In the genomic region with DNA sequence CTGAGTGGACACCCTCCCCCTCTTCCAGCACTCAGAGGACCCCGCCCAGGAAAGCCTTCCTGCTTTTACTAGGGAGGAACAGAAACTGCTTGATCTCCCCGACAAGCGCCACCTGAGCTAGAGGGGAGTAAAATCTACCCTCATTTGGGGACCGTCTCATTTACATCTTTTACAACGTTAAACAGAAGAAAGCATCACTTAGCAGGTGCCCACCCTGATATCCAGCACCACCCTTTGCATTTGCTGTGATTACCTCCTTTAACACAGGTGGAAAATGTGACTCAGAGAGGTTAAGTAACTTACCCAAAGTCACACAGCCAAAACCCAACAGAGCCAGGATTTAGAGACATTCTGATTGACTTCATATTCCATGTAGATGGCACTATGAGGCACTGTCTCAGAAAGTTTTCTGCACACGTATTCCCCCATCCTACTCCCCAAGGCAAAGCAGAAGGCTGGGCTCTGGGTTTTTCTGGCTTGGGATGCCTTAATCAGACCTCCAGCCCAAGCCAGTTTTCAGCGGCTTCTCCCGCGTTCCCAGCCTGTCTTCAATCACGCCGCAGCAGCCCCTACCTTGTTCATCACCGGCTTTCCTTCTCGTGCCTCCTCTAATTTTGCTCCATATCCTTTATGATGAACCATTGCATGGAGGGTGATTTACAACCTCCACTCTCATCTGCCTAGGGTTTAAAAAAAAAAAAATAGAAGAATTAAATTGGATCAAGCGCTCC, we compare ENCODE assay signal across 13 cellular contexts.
DNase-seq lines count a peak whose midpoint lies in the region; ATAC-seq and TF ChIP-seq lines count a peak whose summit lies in the region.
"Had no signal": no experiment of that assay in that cellular context is flagged by ENCODE, and none has a peak within 500 bp of the region (broad histone marks: within the 10 kb centered on the region; RNA-seq: fewer than 3 reads in every experiment).

No MANE protein-coding gene starts in this region.

- H3K9ac ChIP-seq in HUES6 (ENCODE audit: low read length): no peak overlapping the region

- H3K4me1 ChIP-seq in HUES6 (ENCODE audit: control insufficient read depth, insufficient read depth, low read length) (peaks cover 5% of the 10 kb centered on the region), neutrophil (ENCODE audit: control insufficient read depth in 1 of 2, insufficient read depth in 1 of 2, low read depth in 1 of 2, low read length in 1 of 2) (peaks cover 48 to 53% of the 10 kb centered on the region in 2 experiments)

- H3K27me3 ChIP-seq in HUES6 (ENCODE audit: control insufficient read depth, insufficient read depth, low read length) (peaks cover 39% of the 10 kb centered on the region), neutrophil (no peaks in the 10 kb centered on the region)
- H3K27me3 ChIP-seq: MG63, vagina had no signal

- H3K27ac ChIP-seq in HUES6 (ENCODE audit: low read depth, low read length) (no peak overlapping the region), neutrophil (peak overlapping the region; percentile 96)
- H3K27ac ChIP-seq: PC-9, vagina had no signal

- no peaks in the 10 kb centered on the region for H3K9me3 ChIP-seq in HUES6 (ENCODE audit: control insufficient read depth, insufficient read depth, low read depth, low read length)
- no peaks in the 10 kb centered on the region for H3K9me3 ChIP-seq in neutrophil
- H3K9me3 ChIP-seq: MG63, vagina had no signal

- H3K4me1 Mint-ChIP-seq in activated CD8-positive, alpha-beta T cell treated with anti-CD3 and anti-CD28 coated beads for 36 hours (ENCODE audit: low read depth): peaks cover 26% of the 10 kb centered on the region
- H3K4me1 Mint-ChIP-seq in activated CD8-positive, alpha-beta T cell treated with anti-CD3 and anti-CD28 coated beads, Interleukin-2, amount 10 ng/mL, durations not matched to agents 7 days and 5 days (ENCODE audit: low read depth): peaks cover 27% of the 10 kb centered on the region
- H3K4me1 Mint-ChIP-seq in dendritic cell treated with granulocyte-macrophage colony-stimulating factor and Interleukin-4, amounts not matched to agents 40 ng/mL and 50 ng/mL, for 4 days (ENCODE audit: low read depth): peaks cover 64% of the 10 kb centered on the region

- DNase-seq in activated CD8-positive, alpha-beta T cell treated with anti-CD3 and anti-CD28 coated beads for 36 hours: no peak
- no peak for DNase-seq in activated CD8-positive, alpha-beta T cell treated with anti-CD3 and anti-CD28 coated beads, Interleukin-2, amount 10 ng/mL, durations not matched to agents 7 days and 5 days
- DNase-seq in SKM-1 (lab: John Stamatoyannopoulos, UW; ENCODE audit: unreplicated experiment): no peak
- DNase-seq in KG1 (lab: John Stamatoyannopoulos, UW): no peak
- DNase-seq: ACHN, amniotic stem cell, MG63, PC-9 had no signal

- intact Hi-C loops in activated CD8-positive, alpha-beta T cell treated with anti-CD3 and anti-CD28 coated beads for 36 hours (cut with micrococcal nuclease): no loop called here
- intact Hi-C loops in dendritic cell treated with granulocyte-macrophage colony-stimulating factor and Interleukin-4, amounts not matched to agents 40 ng/mL and 50 ng/mL, for 4 days (cut with micrococcal nuclease): loop anchor here (1.0 to 5.0 kb wide), 3 partner anchors 17 to 192 kb away; no protein-coding TSS in a partner anchor

- ATAC-seq in activated CD8-positive, alpha-beta T cell treated with anti-CD3 and anti-CD28 coated beads for 36 hours: no peak
- no peak for ATAC-seq in activated CD8-positive, alpha-beta T cell treated with anti-CD3 and anti-CD28 coated beads, Interleukin-2, amount 10 ng/mL, durations not matched to agents 7 days and 5 days
- no peak for ATAC-seq in HG03108 (IDR thresholded peaks at IDR 0.05; ENCODE audit: unreplicated experiment)

- peaks cover 12% of the 10 kb centered on the region for H3K27me3 Mint-ChIP-seq in activated CD8-positive, alpha-beta T cell treated with anti-CD3 and anti-CD28 coated beads for 36 hours
- H3K27me3 Mint-ChIP-seq in activated CD8-positive, alpha-beta T cell treated with anti-CD3 and anti-CD28 coated beads, Interleukin-2, amount 10 ng/mL, durations not matched to agents 7 days and 5 days (ENCODE audit: low read depth): peaks cover 11% of the 10 kb centered on the region
- H3K27me3 Mint-ChIP-seq in dendritic cell treated with granulocyte-macrophage colony-stimulating factor and Interleukin-4, amounts not matched to agents 40 ng/mL and 50 ng/mL, for 4 days: peaks cover 27% of the 10 kb centered on the region

- peak overlapping the region; percentile 48 for H3K27ac Mint-ChIP-seq in activated CD8-positive, alpha-beta T cell treated with anti-CD3 and anti-CD28 coated beads for 36 hours
- H3K27ac Mint-ChIP-seq in activated CD8-positive, alpha-beta T cell treated with anti-CD3 and anti-CD28 coated beads, Interleukin-2, amount 10 ng/mL, durations not matched to agents 7 days and 5 days: no peak overlapping the region
- peak overlapping the region; percentile 93 for H3K27ac Mint-ChIP-seq in dendritic cell treated with granulocyte-macrophage colony-stimulating factor and Interleukin-4, amounts not matched to agents 40 ng/mL and 50 ng/mL, for 4 days

- no peaks in the 10 kb centered on the region for H3K36me3 Mint-ChIP-seq in activated CD8-positive, alpha-beta T cell treated with anti-CD3 and anti-CD28 coated beads for 36 hours (ENCODE audit: low read depth)
- no peaks in the 10 kb centered on the region for H3K36me3 Mint-ChIP-seq in activated CD8-positive, alpha-beta T cell treated with anti-CD3 and anti-CD28 coated beads, Interleukin-2, amount 10 ng/mL, durations not matched to agents 7 days and 5 days (ENCODE audit: low read depth)
- no peaks in the 10 kb centered on the region for H3K36me3 Mint-ChIP-seq in dendritic cell treated with granulocyte-macrophage colony-stimulating factor and Interleukin-4, amounts not matched to agents 40 ng/mL and 50 ng/mL, for 4 days (ENCODE audit: low read depth)

- no peaks in the 10 kb centered on the region for H3K9me3 Mint-ChIP-seq in activated CD8-positive, alpha-beta T cell treated with anti-CD3 and anti-CD28 coated beads for 36 hours
- no peaks in the 10 kb centered on the region for H3K9me3 Mint-ChIP-seq in activated CD8-positive, alpha-beta T cell treated with anti-CD3 and anti-CD28 coated beads, Interleukin-2, amount 10 ng/mL, durations not matched to agents 7 days and 5 days (ENCODE audit: insufficient read depth)
- H3K9me3 Mint-ChIP-seq in dendritic cell treated with granulocyte-macrophage colony-stimulating factor and Interleukin-4, amounts not matched to agents 40 ng/mL and 50 ng/mL, for 4 days: no peaks in the 10 kb centered on the region

- TF ChIP-seq CTCF in activated CD8-positive, alpha-beta T cell treated with anti-CD3 and anti-CD28 coated beads for 36 hours (IDR thresholded peaks at IDR 0.05): no peak
- TF ChIP-seq CTCF in neutrophil (IDR thresholded peaks at IDR 0.05): no peak

- CTCF ChIA-PET in activated CD8-positive, alpha-beta T cell treated with anti-CD3 and anti-CD28 coated beads for 36 hours (lab: Charles Lee): no interaction called here
- CTCF ChIA-PET in activated CD8-positive, alpha-beta T cell treated with anti-CD3 and anti-CD28 coated beads, Interleukin-2, amount 10 ng/mL, durations not matched to agents 7 days and 5 days (lab: Charles Lee): no interaction called here

- H3K4me3 Mint-ChIP-seq in activated CD8-positive, alpha-beta T cell treated with anti-CD3 and anti-CD28 coated beads for 36 hours: peak overlapping the region; percentile 9
- no peak overlapping the region for H3K4me3 Mint-ChIP-seq in activated CD8-positive, alpha-beta T cell treated with anti-CD3 and anti-CD28 coated beads, Interleukin-2, amount 10 ng/mL, durations not matched to agents 7 days and 5 days
- H3K4me3 Mint-ChIP-seq in dendritic cell treated with granulocyte-macrophage colony-stimulating factor and Interleukin-4, amounts not matched to agents 40 ng/mL and 50 ng/mL, for 4 days: no peak overlapping the region

- H3K36me3 ChIP-seq in HUES6 (ENCODE audit: control insufficient read depth, insufficient read depth, low read length) (no peaks in the 10 kb centered on the region), neutrophil (no peaks in the 10 kb centered on the region)
- H3K36me3 ChIP-seq: MG63, vagina had no signal

- H3K4me3 ChIP-seq in HUES6 (ENCODE audit: low read depth, low read length) (peak overlapping the region; percentile 70), neutrophil (ENCODE audit: low read depth in 1 of 2, low read length in 1 of 2) (peak overlapping the region; percentile 59)
- H3K4me3 ChIP-seq: MG63, PC-9 had no signal

- POLR2A ChIA-PET in activated CD8-positive, alpha-beta T cell treated with anti-CD3 and anti-CD28 coated beads for 36 hours (lab: Charles Lee): no interaction called here
- POLR2A ChIA-PET in activated CD8-positive, alpha-beta T cell treated with anti-CD3 and anti-CD28 coated beads, Interleukin-2, amount 10 ng/mL, durations not matched to agents 7 days and 5 days (lab: Charles Lee): no interaction called here
